17 cellular contexts compared by ENCODE assay signal in genomic region chr10:21587391-21587790, GRCh38. TPM values are rescaled to one million over a fixed set of nuclear protein-coding genes. Genes with fewer than 3 reads are reported as not detected.
DNase-seq lines count a peak whose midpoint lies in the region; ATAC-seq, FAIRE-seq and TF ChIP-seq lines count a peak whose summit lies in the region.
"Had no signal": no experiment of that assay in that cellular context is flagged by ENCODE, and none has a peak within 500 bp of the region (broad histone marks: within the 10 kb centered on the region; RNA-seq: fewer than 3 reads in every experiment).

No MANE protein-coding gene starts in this region.

- H4K20me1 ChIP-seq in HepG2 (ENCODE audit: insufficient read depth, low read length), result peaks cover 14% of the 10 kb centered on the region; the same call in 1 of the 2 replicates
- no peaks in the 10 kb centered on the region for H4K20me1 ChIP-seq in mammary epithelial cell (ENCODE audit: insufficient read depth, low read length)
- peaks cover 3% of the 10 kb centered on the region for H4K20me1 ChIP-seq in osteoblast (ENCODE audit: insufficient read depth, low read length)

- POLR2A ChIA-PET in HepG2 (lab: Yijun Ruan, JAX), result interaction anchor here (0.9 kb wide), 1 partner anchor 60 kb away, joined by 3 read pairs; no protein-coding TSS in a partner anchor

- H3K27ac ChIP-seq in HepG2 (ENCODE audit: extremely low read length, insufficient read depth, low read length), result no peak overlapping the region
- H3K27ac ChIP-seq in right lobe of liver, result no peak overlapping the region
- no peak overlapping the region for H3K27ac ChIP-seq in mammary epithelial cell (ENCODE audit: insufficient read depth, low read depth, low read length)
- no peak overlapping the region for H3K27ac ChIP-seq in osteoblast (ENCODE audit: low read depth, low read length)
- H3K27ac ChIP-seq: BLaER1, C4-2B had no signal

- H3K4me1 ChIP-seq in HepG2 (ENCODE audit: insufficient read depth, low read length) (peaks cover 12% of the 10 kb centered on the region), right lobe of liver (peaks cover 0 to 18% (median 4%) of the 10 kb centered on the region in 4 donors), mammary epithelial cell (ENCODE audit: insufficient read depth, low read length) (no peaks in the 10 kb centered on the region), osteoblast (ENCODE audit: insufficient read depth, low read length) (no peaks in the 10 kb centered on the region)

- no peaks in the 10 kb centered on the region for H3K27me3 ChIP-seq in HepG2 (ENCODE audit: control insufficient read depth in 1 of 2, insufficient read depth in 2 of 2, low read length in 2 of 2)
- H3K27me3 ChIP-seq in right lobe of liver, result no peaks in the 10 kb centered on the region
- no peaks in the 10 kb centered on the region for H3K27me3 ChIP-seq in mammary epithelial cell (ENCODE audit: insufficient read depth, low read length)
- no peaks in the 10 kb centered on the region for H3K27me3 ChIP-seq in osteoblast (ENCODE audit: insufficient read depth, low read length)
- H3K27me3 ChIP-seq: BLaER1 had no signal

- dilution Hi-C loops in mammary epithelial cell (cut with HindIII; ENCODE audit: low sequenced_read_pairs), result no loop called here

- TF ChIP-seq POLR2A in HepG2 (IDR thresholded peaks at IDR 0.05; ENCODE audit: insufficient read depth in 1 of 2, low read depth in 2 of 2, low read length in 2 of 2), result no peak
- no peak for TF ChIP-seq POLR2A in right lobe of liver (IDR thresholded peaks at IDR 0.05)

- peaks cover 14 to 48% of the 10 kb centered on the region in 2 experiments for H3K36me3 ChIP-seq in HepG2 (replicated peaks in 1 of 2; ENCODE audit: control insufficient read depth in 1 of 2, insufficient read depth in 2 of 2, low read length in 2 of 2)
- H3K36me3 ChIP-seq in right lobe of liver, result peaks cover 0 to 10% (median 0%) of the 10 kb centered on the region in 4 donors
- peaks cover 4% of the 10 kb centered on the region for H3K36me3 ChIP-seq in mammary epithelial cell (ENCODE audit: insufficient read depth, low read length)
- H3K36me3 ChIP-seq in osteoblast (ENCODE audit: insufficient read depth, low read length), result peaks cover 5% of the 10 kb centered on the region

- no peaks in the 10 kb centered on the region for H3K9me3 Mint-ChIP-seq in HFFc6

- H3K79me2 ChIP-seq in HepG2 (ENCODE audit: insufficient read depth, low read length) (peaks cover 62% of the 10 kb centered on the region), mammary epithelial cell (ENCODE audit: insufficient read depth, low read length) (peaks cover 67% of the 10 kb centered on the region), osteoblast (ENCODE audit: insufficient read depth, low read length) (peaks cover 84% of the 10 kb centered on the region)

- H3K4me3 Mint-ChIP-seq in HFFc6 (no peak overlapping the region), T-helper 17 cell (no peak overlapping the region)
- H3K4me3 Mint-ChIP-seq: B cell; CD4-positive, CD25-positive, alpha-beta regulatory T cell; CD8-positive, alpha-beta T cell; GM23338; H9 had no signal

- BruUV-seq in HepG2 (replicated peaks; lab: Mats Ljungman, UMichigan), result no TSS peak
- BruUV-seq in mammary epithelial cell (replicated peaks; lab: Mats Ljungman, UMichigan), result no TSS peak

- no peak for DNase-seq in HepG2 (ENCODE audit: low spot score)
- DNase-seq in right lobe of liver, result no peak
- DNase-seq in HFFc6, result no peak
- DNase-seq in T-helper 17 cell, result no peak
- DNase-seq in mammary epithelial cell, result no peak
- DNase-seq in osteoblast (ENCODE audit: insufficient read length, low spot score, missing footprints), result no peak
- DNase-seq: CD4-positive, CD25-positive, alpha-beta regulatory T cell; CD8-positive, alpha-beta T cell; DMS153; DND-41; H9 had no signal

- peaks cover 50% of the 10 kb centered on the region for H3K36me3 Mint-ChIP-seq in HFFc6 (ENCODE audit: low read depth)
- H3K36me3 Mint-ChIP-seq in T-helper 17 cell (ENCODE audit: low read depth), result peaks cover 2% of the 10 kb centered on the region

- no peak for TF ChIP-seq EP300 in HepG2 (IDR thresholded peaks at IDR 0.05; ENCODE audit: low read depth in 2 of 2, low read length in 2 of 2)
- TF ChIP-seq EP300 in HepG2 (CRISPR knock-in tag; IDR thresholded peaks at IDR 0.05; ENCODE audit: borderline replicate concordance), result no peak

- H3K9me3 ChIP-seq in HepG2 (ENCODE audit: low read length) (no peaks in the 10 kb centered on the region), right lobe of liver (no peaks in the 10 kb centered on the region), T-helper 17 cell (ENCODE audit: control insufficient read depth, low read length, poor library complexity, severe bottlenecking) (no peaks in the 10 kb centered on the region), mammary epithelial cell (replicated peaks; ENCODE audit: insufficient read depth, low read length) (no peaks in the 10 kb centered on the region), osteoblast (ENCODE audit: low read depth, low read length) (no peaks in the 10 kb centered on the region)
- H3K9me3 ChIP-seq: Caco-2 had no signal

- H3K4me1 Mint-ChIP-seq in HFFc6 (ENCODE audit: low read depth), result peaks cover 26% of the 10 kb centered on the region
- peaks cover 25% of the 10 kb centered on the region for H3K4me1 Mint-ChIP-seq in T-helper 17 cell

- in situ Hi-C loops in HepG2 (cut with HindIII; ENCODE audit: extremely low pct_ligation_motif_present, low pct_unique_long_range_greater_than_20kb) (no loop called here), mammary epithelial cell (cut with MboI; ENCODE audit: low sequenced_read_pairs in 2 of 2) (no loop called here)

- no peak for TF ChIP-seq RAD21 in HepG2 (CRISPR knock-in tag; IDR thresholded peaks at IDR 0.05)

- no peak overlapping the region for H2AFZ ChIP-seq in HepG2 (ENCODE audit: low read length)
- no peak overlapping the region for H2AFZ ChIP-seq in mammary epithelial cell (ENCODE audit: low read depth, low read length)
- no peak overlapping the region for H2AFZ ChIP-seq in osteoblast (ENCODE audit: low read length)
- H2AFZ ChIP-seq: GM23338 had no signal

- intact Hi-C loops in HepG2 (cut with micrococcal nuclease; ENCODE audit: unreplicated experiment) (no loop called here), right lobe of liver (cut with DNase I) (no loop called here), mammary epithelial cell (cut with micrococcal nuclease) (no loop called here)

- H3K4me2 ChIP-seq in HepG2 (ENCODE audit: low read depth, low read length), result no peak overlapping the region
- H3K4me2 ChIP-seq in mammary epithelial cell (ENCODE audit: insufficient read depth, low read depth, low read length), result no peak overlapping the region
- H3K4me2 ChIP-seq in osteoblast (ENCODE audit: insufficient read depth, low read length), result no peak overlapping the region
- H3K4me2 ChIP-seq: BLaER1, GM23338 had no signal

- no peak overlapping the region for H3K9ac ChIP-seq in HepG2 (ENCODE audit: insufficient read depth, low read depth, low read length)
- H3K9ac ChIP-seq in mammary epithelial cell (ENCODE audit: insufficient read depth, low read length), result no peak overlapping the region
- H3K9ac ChIP-seq: BLaER1 had no signal

- CTCF ChIA-PET in HepG2 (lab: Yijun Ruan, JAX; ENCODE audit: low intra/inter-chr PET ratio, low total read pairs) (no interaction called here), mammary epithelial cell (lab: Charles Lee; ENCODE audit: low non-redundant PET) (no interaction called here)

- peaks cover under 1% of the 10 kb centered on the region for H3K27me3 Mint-ChIP-seq in HFFc6 (ENCODE audit: insufficient read depth)
- no peaks in the 10 kb centered on the region for H3K27me3 Mint-ChIP-seq in T-helper 17 cell
- H3K27me3 Mint-ChIP-seq: B cell; CD4-positive, CD25-positive, alpha-beta regulatory T cell had no signal

- no peak for TF ChIP-seq CTCF in HepG2 (CRISPR knock-in tag; IDR thresholded peaks at IDR 0.05)
- TF ChIP-seq CTCF in right lobe of liver (IDR thresholded peaks at IDR 0.05), result no peak
- no peak for TF ChIP-seq CTCF in HFFc6 (IDR thresholded peaks at IDR 0.05)
- no peak for TF ChIP-seq CTCF in mammary epithelial cell (conservative IDR thresholded peaks at IDR 0.05 in 1 of 2, IDR thresholded peaks at IDR 0.05 in 1 of 2; ENCODE audit: extremely low read depth in 1 of 2, insufficient read depth in 1 of 2, low read depth in 1 of 2, low read length in 2 of 2)
- TF ChIP-seq CTCF in osteoblast (IDR thresholded peaks at IDR 0.05; ENCODE audit: extremely low read depth, low read depth, low read length), result no peak

- ATAC-seq in HepG2, result no peak
- no peak for ATAC-seq in right lobe of liver
- no peak for ATAC-seq in T-helper 17 cell
- no peak for ATAC-seq in GM19397 (IDR thresholded peaks at IDR 0.05; ENCODE audit: unreplicated experiment)
- ATAC-seq: CD8-positive, alpha-beta T cell; GM23338 had no signal

- H3K27ac Mint-ChIP-seq in HFFc6, result 0 out of 2 replicates have a peak overlapping the region, but pooled peaks have one; percentile 11
- peak overlapping the region; percentile 88 for H3K27ac Mint-ChIP-seq in T-helper 17 cell
- H3K27ac Mint-ChIP-seq: B cell, GM23338 had no signal

- FAIRE-seq in HepG2 (lab: Jason Lieb, UNC), result no peak

- H3K4me3 ChIP-seq in HepG2 (replicated peaks in 1 of 3; ENCODE audit: insufficient read depth in 1 of 3, low read depth in 2 of 3, low read length in 3 of 3) (no peak overlapping the region), right lobe of liver (no peak overlapping the region), mammary epithelial cell (replicated peaks in 1 of 3; ENCODE audit: insufficient read depth in 1 of 3, low read depth in 2 of 3, low read length in 3 of 3) (no peak overlapping the region), osteoblast (ENCODE audit: insufficient read depth, low read length) (no peak overlapping the region)
- H3K4me3 ChIP-seq: BLaER1, GM23338 had no signal

RNA-seq across cellular contexts. Expression of gene MLLT10, which starts 53.4 kb away (rescaled TPM):
- 39.3 and 51.3 TPM in 2 replicates for total RNA-seq in HepG2 (2016; rRNA removed; fragmentation: Illumina TruSeq; extraction: Trizol)
- 32.5 and 35.1 TPM in 2 replicates for total RNA-seq in HepG2 (2016; cell fraction: cytosol; rRNA removed; fragmentation: Illumina TruSeq; extraction: Trizol; ENCODE audit: low read depth)
- 40.6 and 48.2 TPM in 2 replicates for total RNA-seq in HepG2 (2016; cell fraction: insoluble cytoplasmic fraction; rRNA removed; fragmentation: Illumina TruSeq; extraction: Trizol)
- total RNA-seq in HepG2 (2016; cell fraction: membrane; rRNA removed; fragmentation: Illumina TruSeq; extraction: Trizol), result 43.6 and 51.5 TPM in 2 replicates
- 132 and 141 TPM in 2 replicates for total RNA-seq in HepG2 (2016; cell fraction: nucleus; rRNA removed; fragmentation: Illumina TruSeq; extraction: Trizol)
- polyA plus RNA-seq in HepG2 (2011; rRNA removed), result 72.1 and 84.1 TPM in 2 replicates
- 52.6 and 55.4 TPM in 2 replicates for polyA plus RNA-seq in HepG2 (2011; cell fraction: cytosol; rRNA removed)
- polyA plus RNA-seq in HepG2 (2011; cell fraction: nucleus; rRNA removed), result 70.8 and 78.9 TPM in 2 replicates
- polyA plus RNA-seq in HepG2 (2012), result 36.4 and 36.6 TPM in 2 replicates
- polyA plus RNA-seq in HepG2 (2016; cell fraction: cytosol; fragmentation: Illumina TruSeq; extraction: Trizol; ENCODE audit: low read depth), result 39.6 and 43.2 TPM in 2 replicates
- polyA plus RNA-seq in HepG2 (2016; cell fraction: insoluble cytoplasmic fraction; fragmentation: Illumina TruSeq; extraction: Trizol; ENCODE audit: low read depth), result 41.2 and 47.5 TPM in 2 replicates
- 46.0 and 49.8 TPM in 2 replicates for polyA plus RNA-seq in HepG2 (2016; cell fraction: membrane; fragmentation: Illumina TruSeq; extraction: Trizol; ENCODE audit: low read depth)
- 59.3 and 60.4 TPM in 2 replicates for polyA plus RNA-seq in HepG2 (2016; cell fraction: nucleus; fragmentation: Illumina TruSeq; extraction: Trizol; ENCODE audit: insufficient read depth, low read depth)
- 65.5 and 210 TPM in 2 replicates for polyA minus RNA-seq in HepG2 (2011; rRNA and poly(A)+ RNA removed; ENCODE audit: low replicate concordance)
- polyA minus RNA-seq in HepG2 (2011; cell fraction: cytosol; rRNA and poly(A)+ RNA removed), result 28.0 and 33.0 TPM in 2 replicates
- polyA minus RNA-seq in HepG2 (2011; cell fraction: nucleus; rRNA and poly(A)+ RNA removed), result 342 and 460 TPM in 2 replicates
- 10 to 100 TPM; 15.8 to 49.4 (median 20.1) TPM for total RNA-seq in right lobe of liver
- 10 to 100 TPM; 21.8 to 25.2 (median 22.9) TPM for total RNA-seq in HFFc6 (2021; fragmentation: NEBNext Ultra II Directional; extraction: Animal tissue kit (Norgen Biotek cat#: 25700))
- 10 to 100 TPM; 68.6 to 72.0 TPM for total RNA-seq in T-helper 17 cell
- total RNA-seq in mammary epithelial cell, result 10 to 100 TPM; 33.7 to 38.2 TPM
- 22.9 TPM for polyA plus RNA-seq in mammary epithelial cell
- polyA minus RNA-seq in mammary epithelial cell, result 13.9 TPM
- total RNA-seq in osteoblast, result 37.6 and 44.8 TPM in 2 replicates
